31 cellular contexts compared by ENCODE assay signal in genomic region chr1:10882069-10882468, GRCh38.
"Had no signal": no experiment of that assay in that cellular context is flagged by ENCODE, and none has a peak within 500 bp of the region (broad histone marks: within the 10 kb centered on the region; RNA-seq: fewer than 3 reads in every experiment).

No MANE protein-coding gene starts in this region.

- H3K27ac Mint-ChIP-seq: naive B cell; natural killer cell treated with Interleukin-12 subunit alpha and Interleukin-12 subunit beta and Interleukin-15 and Interleukin-18, amount 100 ng/mL, for 72 hours; neural progenitor cell; progenitor cell of endocrine pancreas; stimulated activated memory B cell treated with anti-CD40 and anti-IgM and Interleukin-4, amounts not matched to agents 10 μg/mL and 1 μg/mL and 100 μg/mL, for 72 hours; stimulated activated naive CD8-positive, alpha-beta T cell treated with anti-CD3 and anti-CD28 coated beads, Interleukin-15, amount 100 ng/mL, for 72 hours; type B pancreatic cell had no signal

- H3K9ac ChIP-seq: neural progenitor cell, parathyroid adenoma had no signal

- H3K4me2 ChIP-seq: neural progenitor cell, smooth muscle cell had no signal

- H3K27me3 ChIP-seq: ovary, testis, vagina had no signal

- H3K9me3 Mint-ChIP-seq: naive B cell; naive thymus-derived CD8-positive, alpha-beta T cell; natural killer cell treated with Interleukin-12 subunit alpha and Interleukin-12 subunit beta and Interleukin-15 and Interleukin-18, amount 100 ng/mL, for 72 hours; neural progenitor cell; stimulated activated memory B cell treated with anti-CD40 and anti-IgM and Interleukin-4, amounts not matched to agents 10 μg/mL and 1 μg/mL and 100 μg/mL, for 72 hours; stimulated activated naive CD8-positive, alpha-beta T cell treated with anti-CD3 and anti-CD28 coated beads, Interleukin-15, amount 100 ng/mL, for 72 hours; type B pancreatic cell had no signal

- H3K4me3 Mint-ChIP-seq: natural killer cell treated with Interleukin-12 subunit alpha and Interleukin-12 subunit beta and Interleukin-15 and Interleukin-18, amount 100 ng/mL, for 72 hours; neural progenitor cell; stimulated activated memory B cell treated with anti-CD40 and anti-IgM and Interleukin-4, amounts not matched to agents 10 μg/mL and 1 μg/mL and 100 μg/mL, for 72 hours; stimulated activated naive CD8-positive, alpha-beta T cell treated with anti-CD3 and anti-CD28 coated beads, Interleukin-15, amount 100 ng/mL, for 72 hours; type B pancreatic cell had no signal

- H3K4me1 ChIP-seq: neural progenitor cell, parathyroid adenoma, psoas muscle, spleen, suprapubic skin, testis, tibial artery, transverse colon, vagina had no signal

- H2AFZ ChIP-seq: neural progenitor cell, parathyroid adenoma had no signal

- H3K4me3 ChIP-seq: neural progenitor cell, ovary, psoas muscle, skin epidermis, smooth muscle cell, spleen, suprapubic skin, testis, tibial artery, transverse colon, vagina had no signal

- H3K36me3 Mint-ChIP-seq: naive B cell; naive thymus-derived CD8-positive, alpha-beta T cell; natural killer cell treated with Interleukin-12 subunit alpha and Interleukin-12 subunit beta and Interleukin-15 and Interleukin-18, amount 100 ng/mL, for 72 hours; neural progenitor cell; stimulated activated memory B cell treated with anti-CD40 and anti-IgM and Interleukin-4, amounts not matched to agents 10 μg/mL and 1 μg/mL and 100 μg/mL, for 72 hours; type B pancreatic cell had no signal

- H3K27me3 Mint-ChIP-seq: stimulated activated naive CD8-positive, alpha-beta T cell treated with anti-CD3 and anti-CD28 coated beads, Interleukin-15, amount 100 ng/mL, for 72 hours; type B pancreatic cell had no signal

- H3K9me3 ChIP-seq: ovary, psoas muscle, spleen, suprapubic skin, testis, tibial artery, transverse colon, vagina had no signal

- H3K79me2 ChIP-seq: parathyroid adenoma had no signal

- H3K27ac ChIP-seq: neural progenitor cell, ovary, parathyroid adenoma, psoas muscle, skin epidermis, spleen, suprapubic skin, testis, tibial artery, transverse colon, vagina had no signal

- ATAC-seq: naive thymus-derived CD8-positive, alpha-beta T cell; natural killer cell treated with Interleukin-12 subunit alpha and Interleukin-12 subunit beta and Interleukin-15 and Interleukin-18, amount 100 ng/mL, for 72 hours; psoas muscle; right cardiac atrium; sciatic nerve; stimulated activated memory B cell treated with anti-CD40 and anti-IgM and Interleukin-4, amounts not matched to agents 10 μg/mL and 1 μg/mL and 100 μg/mL, for 72 hours; stimulated activated naive CD8-positive, alpha-beta T cell treated with anti-CD3 and anti-CD28 coated beads, Interleukin-15, amount 100 ng/mL, for 72 hours; stimulated activated naive CD8-positive, alpha-beta T cell treated with anti-CD3 and anti-CD28 coated beads, Interleukin-15, Interleukin-2, amounts not matched to agents 100 U/mL and 50 U/mL, for 24 hours had no signal

- H3K36me3 ChIP-seq: neural progenitor cell, ovary, spleen, suprapubic skin, tibial artery, transverse colon, vagina had no signal

- H3K4me1 Mint-ChIP-seq: naive B cell; naive thymus-derived CD8-positive, alpha-beta T cell; stimulated activated memory B cell treated with anti-CD40 and anti-IgM and Interleukin-4, amounts not matched to agents 10 μg/mL and 1 μg/mL and 100 μg/mL, for 72 hours; stimulated activated naive CD8-positive, alpha-beta T cell treated with anti-CD3 and anti-CD28 coated beads, Interleukin-15, amount 100 ng/mL, for 72 hours had no signal

- FAIRE-seq: urothelium cell line had no signal

- DNase-seq: naive B cell; occipital lobe; spleen; stimulated activated CD4-positive, alpha-beta T cell treated with anti-CD3 and anti-CD28 coated beads, Interleukin-12 subunit alpha, Interleukin-12 subunit beta, amount 100 ng/mL, for 4 hours; stimulated activated CD4-positive, alpha-beta T cell treated with anti-CD3 and anti-CD28 coated beads, Interleukin-1b, Interleukin-23, amount 100 ng/mL, for 48 hours; stimulated activated CD4-positive, alpha-beta T cell treated with anti-CD3 and anti-CD28 coated beads, Interleukin-4, amount 100 ng/mL, for 1 hour; stimulated activated CD4-positive, alpha-beta T cell treated with anti-CD3 and anti-CD28 coated beads, Interleukin-4, amount 100 ng/mL, for 4 hours; stimulated activated CD8-positive, alpha-beta memory T cell treated with anti-CD3 and anti-CD28 coated beads, Interleukin-4, amount 100 ng/mL, for 48 hours; stimulated activated naive CD4-positive, alpha-beta T cell; stimulated activated naive CD8-positive, alpha-beta T cell treated with anti-CD3 and anti-CD28 coated beads, Interleukin-15, amount 100 ng/mL, for 72 hours; stimulated activated naive CD8-positive, alpha-beta T cell treated with anti-CD3 and anti-CD28 coated beads, Interleukin-15, Interleukin-2, amounts not matched to agents 100 U/mL and 50 U/mL, for 24 hours; substantia nigra; testis; tibial artery; transverse colon had no signal
